17 cellular contexts compared by ENCODE assay signal in the genomic region with DNA sequence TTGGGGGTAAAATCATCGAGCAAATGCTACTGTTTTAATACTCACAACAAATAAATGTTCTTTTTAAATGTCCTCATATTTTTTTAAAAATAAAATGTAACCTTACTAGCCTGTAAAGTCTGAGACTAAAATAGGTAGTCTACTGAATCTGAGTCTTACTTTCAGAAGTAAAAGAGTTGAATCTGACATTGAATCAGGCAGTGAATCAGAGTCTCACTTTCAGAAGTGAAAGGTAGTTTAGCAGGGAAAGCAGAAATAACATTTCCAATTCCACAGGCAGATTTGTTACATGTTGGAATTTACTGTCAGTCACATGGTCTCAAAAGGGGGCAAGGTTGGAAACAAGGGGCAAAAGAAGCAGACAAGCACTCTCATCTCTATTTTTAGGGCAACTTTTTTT.
DNase-seq lines count a peak whose midpoint lies in the region; ATAC-seq and TF ChIP-seq lines count a peak whose summit lies in the region.
"Had no signal": no experiment of that assay in that cellular context is flagged by ENCODE, and none has a peak within 500 bp of the region (broad histone marks: within the 10 kb centered on the region; RNA-seq: fewer than 3 reads in every experiment).

No MANE protein-coding gene starts in this region.

- H3K4me2 ChIP-seq in GM23338, result no peak overlapping the region
- H3K4me2 ChIP-seq: SK-N-SH had no signal

- H3K4me1 ChIP-seq in GM23338 (ENCODE audit: insufficient read depth), result peaks cover 21% of the 10 kb centered on the region
- H3K4me1 ChIP-seq: colonic mucosa had no signal

- H3K79me2 ChIP-seq in GM23338 (replicated peaks; ENCODE audit: insufficient read depth), result no peaks in the 10 kb centered on the region

- no peak overlapping the region for H3K27ac ChIP-seq in GM23338 (ENCODE audit: low read depth)
- H3K27ac ChIP-seq: colonic mucosa, psoas muscle had no signal

- no peaks in the 10 kb centered on the region for H3K27me3 ChIP-seq in GM23338 (ENCODE audit: insufficient read depth)
- H3K27me3 ChIP-seq: colonic mucosa had no signal

- TF ChIP-seq CTCF in GM23338 (conservative IDR thresholded peaks at IDR 0.05; ENCODE audit: low read depth in 2 of 2) (no peak), GM10266 (IDR thresholded peaks at IDR 0.05; ENCODE audit: control insufficient read depth, insufficient read depth, low read depth, missing control alignments) (no peak)

- H3K27me3 Mint-ChIP-seq in GM23338 (ENCODE audit: insufficient read depth, low read depth, poor library complexity), result no peaks in the 10 kb centered on the region
- H3K27me3 Mint-ChIP-seq: type B pancreatic cell had no signal

- no peak overlapping the region for H3K4me3 Mint-ChIP-seq in GM23338
- no peak overlapping the region for H3K4me3 Mint-ChIP-seq in stimulated activated effector memory CD8-positive, alpha-beta T cell treated with anti-CD3 and anti-CD28 coated beads, Interleukin-12 subunit alpha, Interleukin-12 subunit beta, amount 100 ng/mL, for 72 hours
- H3K4me3 Mint-ChIP-seq: type B pancreatic cell had no signal

- no peaks in the 10 kb centered on the region for H3K36me3 ChIP-seq in GM23338 (ENCODE audit: insufficient read depth)
- H3K36me3 ChIP-seq: colonic mucosa had no signal

- H4K20me1 ChIP-seq in GM23338 (replicated peaks; ENCODE audit: insufficient read depth), result no peaks in the 10 kb centered on the region

- ATAC-seq in activated naive CD4-positive, alpha-beta T cell treated with anti-CD3 and anti-CD28 coated beads, Interleukin-2, amount 50 U/mL, for 72 hours, result peak; percentile 73 to 86
- ATAC-seq in GM23338, result no peak
- peak; percentile 66 for ATAC-seq in HG03378 (IDR thresholded peaks at IDR 0.05; ENCODE audit: unreplicated experiment)
- ATAC-seq in stimulated activated effector memory CD8-positive, alpha-beta T cell treated with anti-CD3 and anti-CD28 coated beads, Interleukin-12 subunit alpha, Interleukin-12 subunit beta, amount 100 ng/mL, for 72 hours, result peak; percentile 67
- ATAC-seq: esophagus mucosa had no signal

- H3K4me3 ChIP-seq in GM23338, result no peak overlapping the region
- H3K4me3 ChIP-seq: colonic mucosa, psoas muscle had no signal

- no peaks in the 10 kb centered on the region for H3K9me3 Mint-ChIP-seq in activated naive CD4-positive, alpha-beta T cell treated with anti-CD3 and anti-CD28 coated beads, Interleukin-2, amount 50 U/mL, for 72 hours
- no peaks in the 10 kb centered on the region for H3K9me3 Mint-ChIP-seq in GM23338
- H3K9me3 Mint-ChIP-seq in stimulated activated effector memory CD8-positive, alpha-beta T cell treated with anti-CD3 and anti-CD28 coated beads, Interleukin-12 subunit alpha, Interleukin-12 subunit beta, amount 100 ng/mL, for 72 hours, result no peaks in the 10 kb centered on the region
- H3K9me3 Mint-ChIP-seq: type B pancreatic cell had no signal

- H2AFZ ChIP-seq in GM23338, result no peak overlapping the region

- no peaks in the 10 kb centered on the region for H3F3A ChIP-seq in GM23338 (replicated peaks; ENCODE audit: low read depth)

- H3K4me1 Mint-ChIP-seq in GM23338, result peaks cover 21% of the 10 kb centered on the region
- H3K4me1 Mint-ChIP-seq in stimulated activated effector memory CD8-positive, alpha-beta T cell treated with anti-CD3 and anti-CD28 coated beads, Interleukin-12 subunit alpha, Interleukin-12 subunit beta, amount 100 ng/mL, for 72 hours, result no peaks in the 10 kb centered on the region

- no peaks in the 10 kb centered on the region for H3K9me2 ChIP-seq in GM23338 (ENCODE audit: insufficient read depth)
- H3K9me2 ChIP-seq: SK-N-SH had no signal

- no peak overlapping the region for H3K27ac Mint-ChIP-seq in activated naive CD4-positive, alpha-beta T cell treated with anti-CD3 and anti-CD28 coated beads, Interleukin-2, amount 50 U/mL, for 72 hours
- H3K27ac Mint-ChIP-seq in GM23338, result peak overlapping the region; percentile 34; the same call in 1 of the 2 replicates
- H3K27ac Mint-ChIP-seq in stimulated activated effector memory CD8-positive, alpha-beta T cell treated with anti-CD3 and anti-CD28 coated beads, Interleukin-12 subunit alpha, Interleukin-12 subunit beta, amount 100 ng/mL, for 72 hours, result no peak overlapping the region
- H3K27ac Mint-ChIP-seq: type B pancreatic cell had no signal

- DNase-seq in activated naive CD4-positive, alpha-beta T cell treated with anti-CD3 and anti-CD28 coated beads, Interleukin-2, amount 50 U/mL, for 72 hours (ENCODE audit: low spot score in 2 of 2), result no peak
- DNase-seq in activated naive CD4-positive, alpha-beta T cell treated with Interleukin-2 at 50 U/mL for 16 hours, result no peak
- DNase-seq in GM23338 (ENCODE audit: low spot score) (no peak), NCI-H2107 (lab: John Stamatoyannopoulos, UW) (no peak), GM10266 (ENCODE audit: extremely low spot score) (no peak), SKM-1 (lab: John Stamatoyannopoulos, UW; ENCODE audit: unreplicated experiment) (no peak)
- no peak for DNase-seq in stimulated activated effector memory CD8-positive, alpha-beta T cell treated with anti-CD3 and anti-CD28 coated beads, Interleukin-12 subunit alpha, Interleukin-12 subunit beta, amount 100 ng/mL, for 72 hours (ENCODE audit: low spot score in 2 of 2)
- DNase-seq: activated T-cell treated with anti-CD3 and anti-CD28 coated beads for 4 hours, amygdala, colonic mucosa, COR-L47, head of caudate nucleus, psoas muscle, SK-N-SH had no signal

- H3K36me3 Mint-ChIP-seq in activated naive CD4-positive, alpha-beta T cell treated with anti-CD3 and anti-CD28 coated beads, Interleukin-2, amount 50 U/mL, for 72 hours, result peaks cover 0 to 5% of the 10 kb centered on the region in 2 donors
- no peaks in the 10 kb centered on the region for H3K36me3 Mint-ChIP-seq in GM23338 (ENCODE audit: low read depth)
- no peaks in the 10 kb centered on the region for H3K36me3 Mint-ChIP-seq in stimulated activated effector memory CD8-positive, alpha-beta T cell treated with anti-CD3 and anti-CD28 coated beads, Interleukin-12 subunit alpha, Interleukin-12 subunit beta, amount 100 ng/mL, for 72 hours
- H3K36me3 Mint-ChIP-seq: type B pancreatic cell had no signal

TF ChIP-seq in GM23338, 12 proteins besides CTCF, POLR2A, EP300 and RAD21:
- TF ChIP-seq CREB1 (CRISPR knock-in tag; IDR thresholded peaks at IDR 0.05; ENCODE audit: low read depth) (no peak), ZNF114 (CRISPR knock-in tag; IDR thresholded peaks at IDR 0.05) (no peak), ZNF331 (CRISPR knock-in tag; IDR thresholded peaks at IDR 0.05; ENCODE audit: low read depth) (no peak), POLR2AphosphoS5 (IDR thresholded peaks at IDR 0.05; ENCODE audit: low read depth) (no peak), STAT1 (IDR thresholded peaks at IDR 0.05; ENCODE audit: unreplicated experiment) (no peak)
